ENCODE assay signal across 23 cellular contexts in genomic region chr10:34154371-34154770, GRCh38.
DNase-seq lines count a peak whose midpoint lies in the region; ATAC-seq, FAIRE-seq and TF ChIP-seq lines count a peak whose summit lies in the region.
"Had no signal": no experiment of that assay in that cellular context is flagged by ENCODE, and none has a peak within 500 bp of the region (broad histone marks: within the 10 kb centered on the region; RNA-seq: fewer than 3 reads in every experiment).

No MANE protein-coding gene starts in this region.

- H3K4me1 ChIP-seq in trophoblast cell (ENCODE audit: control insufficient read depth in 1 of 2, insufficient read depth in 2 of 2, low read length in 2 of 2), result no peaks in the 10 kb centered on the region
- H3K4me1 ChIP-seq: BE2C had no signal

- H3K9me3 ChIP-seq in trophoblast cell (ENCODE audit: insufficient read depth, low read depth, low read length), result no peaks in the 10 kb centered on the region
- H3K9me3 ChIP-seq: BE2C, BLaER1 had no signal

- no peaks in the 10 kb centered on the region for H3K79me1 ChIP-seq in trophoblast cell (ENCODE audit: low read length)

- H3K4me1 Mint-ChIP-seq in nephron, result peaks cover 36% of the 10 kb centered on the region
- H3K4me1 Mint-ChIP-seq in stimulated activated memory B cell treated with anti-CD40 and anti-IgM and Interleukin-4, amounts not matched to agents 10 μg/mL and 1 μg/mL and 100 μg/mL, for 72 hours, result no peaks in the 10 kb centered on the region
- H3K4me1 Mint-ChIP-seq: CD14-positive monocyte; CD4-positive, alpha-beta memory T cell; CD4-positive, CD25-positive, alpha-beta regulatory T cell; CD8-positive, alpha-beta memory T cell had no signal

- no peak for ATAC-seq in stimulated activated memory B cell treated with anti-CD40 and anti-IgM and Interleukin-4, amounts not matched to agents 10 μg/mL and 1 μg/mL and 100 μg/mL, for 72 hours

- H3K4me3 ChIP-seq in bronchial epithelial cell (ENCODE audit: low read depth, low read length), result no peak overlapping the region
- H3K4me3 ChIP-seq in trophoblast cell (ENCODE audit: low read depth, low read length), result no peak overlapping the region
- H3K4me3 ChIP-seq: BLaER1 had no signal

- H3K27ac ChIP-seq in trophoblast cell (ENCODE audit: low read depth, low read length), result no peak overlapping the region
- H3K27ac ChIP-seq in substantia nigra (ENCODE audit: low read depth, low read length, poor library complexity, severe bottlenecking), result no peak overlapping the region
- H3K27ac ChIP-seq: BLaER1 had no signal

- H3K27ac Mint-ChIP-seq in nephron, result peak overlapping the region in 2 of 3 experiments; percentile 48 to 77
- no peak overlapping the region for H3K27ac Mint-ChIP-seq in stimulated activated memory B cell treated with anti-CD40 and anti-IgM and Interleukin-4, amounts not matched to agents 10 μg/mL and 1 μg/mL and 100 μg/mL, for 72 hours
- H3K27ac Mint-ChIP-seq: CD14-positive monocyte; CD4-positive, alpha-beta memory T cell; CD4-positive, CD25-positive, alpha-beta regulatory T cell; CD8-positive, alpha-beta memory T cell had no signal

- H2AK5ac ChIP-seq in trophoblast cell (ENCODE audit: low read length), result no peak overlapping the region

- FAIRE-seq in bronchial epithelial cell (lab: Jason Lieb, UNC), result peak; percentile 7
- FAIRE-seq: A204.1, G401.6, GM12891 had no signal

- H3K27me3 ChIP-seq in bronchial epithelial cell (ENCODE audit: control insufficient read depth, insufficient read depth, low read length) (no peaks in the 10 kb centered on the region), trophoblast cell (ENCODE audit: insufficient read depth, low read length) (no peaks in the 10 kb centered on the region)
- H3K27me3 ChIP-seq: BE2C, BLaER1 had no signal

- no peaks in the 10 kb centered on the region for H3K9me3 Mint-ChIP-seq in nephron
- no peaks in the 10 kb centered on the region for H3K9me3 Mint-ChIP-seq in stimulated activated memory B cell treated with anti-CD40 and anti-IgM and Interleukin-4, amounts not matched to agents 10 μg/mL and 1 μg/mL and 100 μg/mL, for 72 hours
- H3K9me3 Mint-ChIP-seq: CD14-positive monocyte; CD4-positive, alpha-beta memory T cell had no signal

- no CpG with 5 or more reads among the region's 4 CpGs for WGBS in trophoblast cell (ENCODE audit: extremely low coverage, insufficient coverage, insufficient read length)

- H3K36me3 Mint-ChIP-seq in nephron (ENCODE audit: low read depth), result no peaks in the 10 kb centered on the region
- no peaks in the 10 kb centered on the region for H3K36me3 Mint-ChIP-seq in stimulated activated memory B cell treated with anti-CD40 and anti-IgM and Interleukin-4, amounts not matched to agents 10 μg/mL and 1 μg/mL and 100 μg/mL, for 72 hours
- H3K36me3 Mint-ChIP-seq: CD14-positive monocyte; CD4-positive, alpha-beta memory T cell; CD4-positive, CD25-positive, alpha-beta regulatory T cell; CD8-positive, alpha-beta memory T cell had no signal

- DNase-seq in NCI-H69 (lab: John Stamatoyannopoulos, UW) (peak; percentile 5), bronchial epithelial cell (ENCODE audit: low read depth) (no peak), trophoblast cell (peak; percentile 59 to 76), DMS153 (lab: John Stamatoyannopoulos, UW) (no peak), substantia nigra (lab: John Stamatoyannopoulos, UW) (no peak)
- DNase-seq: 8988T; ACHN; BE2C; C1 segment of cervical spinal cord; CD4-positive, alpha-beta memory T cell; CD4-positive, CD25-positive, alpha-beta regulatory T cell; CD8-positive, alpha-beta memory T cell; COR-L47; DMS 273 treated with DMSO at 0.1 percent for 48 hours; DMS79 treated with DMSO at 0.1 percent for 48 hours; GF-D8 had no signal

- no peak overlapping the region for H4K12ac ChIP-seq in trophoblast cell (ENCODE audit: low read depth, low read length)

- no peak overlapping the region for H3K14ac ChIP-seq in trophoblast cell (ENCODE audit: low read length)

- H3K27me3 Mint-ChIP-seq in nephron (ENCODE audit: low read depth), result no peaks in the 10 kb centered on the region
- H3K27me3 Mint-ChIP-seq in stimulated activated memory B cell treated with anti-CD40 and anti-IgM and Interleukin-4, amounts not matched to agents 10 μg/mL and 1 μg/mL and 100 μg/mL, for 72 hours, result no peaks in the 10 kb centered on the region
- H3K27me3 Mint-ChIP-seq: CD4-positive, alpha-beta memory T cell; CD4-positive, CD25-positive, alpha-beta regulatory T cell had no signal

- no peak overlapping the region for H3K4me2 ChIP-seq in trophoblast cell (ENCODE audit: low read length)
- H3K4me2 ChIP-seq: BLaER1 had no signal

- no peak overlapping the region for H3K4ac ChIP-seq in trophoblast cell (ENCODE audit: low read depth, low read length)

- no peak overlapping the region for H3K23ac ChIP-seq in trophoblast cell (ENCODE audit: low read length)

- H3K9ac ChIP-seq in trophoblast cell (ENCODE audit: low read length), result no peak overlapping the region
- H3K9ac ChIP-seq: BLaER1 had no signal

- H2BK120ac ChIP-seq in trophoblast cell (ENCODE audit: insufficient read depth, low read length, poor library complexity), result no peak overlapping the region

- H3K36me3 ChIP-seq in bronchial epithelial cell (ENCODE audit: control insufficient read depth, insufficient read depth, low read length) (no peaks in the 10 kb centered on the region), trophoblast cell (ENCODE audit: control insufficient read depth in 1 of 2, insufficient read depth in 2 of 2, low read length in 2 of 2) (no peaks in the 10 kb centered on the region)
- H3K36me3 ChIP-seq: BE2C, BLaER1 had no signal

- H4K8ac ChIP-seq in trophoblast cell (ENCODE audit: low read depth, low read length), result no peak overlapping the region

- no peak overlapping the region for H2BK12ac ChIP-seq in trophoblast cell (ENCODE audit: low read length)

- H3K4me3 Mint-ChIP-seq in nephron, result no peak overlapping the region
- no peak overlapping the region for H3K4me3 Mint-ChIP-seq in stimulated activated memory B cell treated with anti-CD40 and anti-IgM and Interleukin-4, amounts not matched to agents 10 μg/mL and 1 μg/mL and 100 μg/mL, for 72 hours
- H3K4me3 Mint-ChIP-seq: CD14-positive monocyte; CD4-positive, alpha-beta memory T cell; CD4-positive, CD25-positive, alpha-beta regulatory T cell; CD8-positive, alpha-beta memory T cell had no signal

- H3K79me2 ChIP-seq in trophoblast cell (ENCODE audit: control insufficient read depth, insufficient read depth, low read length, poor library complexity), result no peaks in the 10 kb centered on the region

- no peak overlapping the region for H2BK5ac ChIP-seq in trophoblast cell (ENCODE audit: low read depth, low read length, poor library complexity)

- no peak overlapping the region for H2AFZ ChIP-seq in trophoblast cell (ENCODE audit: insufficient read depth, low read length, poor library complexity)

- TF ChIP-seq CTCF in bronchial epithelial cell (IDR thresholded peaks at IDR 0.05; ENCODE audit: insufficient read depth, low read length, severe bottlenecking) (no peak), nephron (IDR thresholded peaks at IDR 0.05; ENCODE audit: unreplicated experiment in 3 of 3) (no peak)

- H3K18ac ChIP-seq in trophoblast cell (ENCODE audit: low read length), result no peak overlapping the region

- no peak overlapping the region for H4K91ac ChIP-seq in trophoblast cell (ENCODE audit: low read depth, low read length)

Comparison
In these comparisons a context has a peak if more than half of its experiments do, and no peak if none do; other contexts are left out.
1. DNase-seq: peak in NCI-H69 (single experiment) and trophoblast cell (2 of 2); none in bronchial epithelial cell (single experiment), DMS153 (single experiment) and substantia nigra (0 of 49).